24 cellular contexts compared by ENCODE assay signal in genomic region chr1:1874901-1875300, GRCh38. TPM values are rescaled to one million over a fixed set of nuclear protein-coding genes. Genes with fewer than 3 reads are reported as not detected.
DNase-seq lines count a peak whose midpoint lies in the region; ATAC-seq and TF ChIP-seq lines count a peak whose summit lies in the region.
"Had no signal": no experiment of that assay in that cellular context is flagged by ENCODE, and none has a peak within 500 bp of the region (broad histone marks: within the 10 kb centered on the region; RNA-seq: fewer than 3 reads in every experiment).

No MANE protein-coding gene starts in this region.

- in situ Hi-C loops in IMR-90 (cut with MboI; ENCODE audit: low sequenced_read_pairs): no loop called here

- no peak for DNase-seq in CD8-positive, alpha-beta memory T cell
- no peak for DNase-seq in IMR-90
- DNase-seq in effector memory CD8-positive, alpha-beta T cell: no peak
- DNase-seq in trophoblast cell: no peak
- no peak for DNase-seq in CD14-positive monocyte (ENCODE audit: low spot score)
- DNase-seq in central memory CD4-positive, alpha-beta T cell: no peak
- DNase-seq: ACHN, C1 segment of cervical spinal cord, COR-L47, DMS 273 treated with DMSO at 0.1 percent for 48 hours, Kasumi-1, MM.1S, NCI-H1092, NCI-H146, NCI-H2029 treated with DMSO at 0.1 percent for 48 hours, NCI-H2171, NCI-H446, NCI-H69 had no signal

- ATAC-seq in IMR-90 (ENCODE audit: low read depth) (no peak), GM21786 (IDR thresholded peaks at IDR 0.05; ENCODE audit: unreplicated experiment) (no peak)
- no peak for ATAC-seq in effector memory CD8-positive, alpha-beta T cell (replicated peaks)
- ATAC-seq: Panc1 had no signal

- POLR2A ChIA-PET in CD8-positive, alpha-beta memory T cell (lab: Charles Lee): no interaction called here
- POLR2A ChIA-PET in IMR-90 (lab: Charles Lee; ENCODE audit: unreplicated experiment): no interaction called here

- no peak overlapping the region for H3K4me3 ChIP-seq in CD8-positive, alpha-beta memory T cell (ENCODE audit: low read length)
- H3K4me3 ChIP-seq in IMR-90 (ENCODE audit: insufficient read depth, low read depth, low read length): no peak overlapping the region
- H3K4me3 ChIP-seq in trophoblast cell (ENCODE audit: low read depth, low read length): no peak overlapping the region
- H3K4me3 ChIP-seq: HAP-1, SJSA1 had no signal

- peak overlapping the region in 5 of 8 donors; percentile 26 to 85 (median 74) for H3K27ac Mint-ChIP-seq in CD8-positive, alpha-beta memory T cell
- peak overlapping the region; percentile 51 to 89 for H3K27ac Mint-ChIP-seq in effector memory CD8-positive, alpha-beta T cell
- peak overlapping the region in 3 of 7 donors; percentile 18 to 79 (median 64) for H3K27ac Mint-ChIP-seq in CD14-positive monocyte

- no peaks in the 10 kb centered on the region for H3K27me3 ChIP-seq in CD8-positive, alpha-beta memory T cell (ENCODE audit: insufficient read depth, low read length, poor library complexity, severe bottlenecking)
- H3K27me3 ChIP-seq in IMR-90 (ENCODE audit: control insufficient read depth, insufficient read depth, low read length): no peaks in the 10 kb centered on the region
- H3K27me3 ChIP-seq in trophoblast cell (ENCODE audit: insufficient read depth, low read length): no peaks in the 10 kb centered on the region
- H3K27me3 ChIP-seq: SJSA1 had no signal

- H3K9ac ChIP-seq in IMR-90 (ENCODE audit: low read depth, low read length) (no peak overlapping the region), trophoblast cell (ENCODE audit: low read length) (no peak overlapping the region)

- no peak overlapping the region for H2BK20ac ChIP-seq in IMR-90 (ENCODE audit: low read depth, low read length)

- no TSS peak for BruUV-seq in IMR-90 (replicated peaks; lab: Mats Ljungman, UMichigan)

- intact Hi-C loops in IMR-90 (cut with micrococcal nuclease): no loop called here
- intact Hi-C loops in CD14-positive monocyte (cut with micrococcal nuclease): no loop called here

- CTCF ChIA-PET in CD8-positive, alpha-beta memory T cell (lab: Charles Lee): no interaction called here
- CTCF ChIA-PET in IMR-90 (lab: Yijun Ruan, JAX): no interaction called here

- H2AFZ ChIP-seq in IMR-90 (replicated peaks; ENCODE audit: low read length, poor library complexity) (no peak overlapping the region), trophoblast cell (ENCODE audit: insufficient read depth, low read length, poor library complexity) (no peak overlapping the region)

- H4K5ac ChIP-seq in IMR-90 (ENCODE audit: low read depth, low read length): no peak overlapping the region

- H3K9me1 ChIP-seq in IMR-90 (ENCODE audit: insufficient read depth, low read length): peaks cover 64% of the 10 kb centered on the region

- no peak overlapping the region for H3K14ac ChIP-seq in IMR-90 (replicated peaks; ENCODE audit: low read depth, low read length)
- no peak overlapping the region for H3K14ac ChIP-seq in trophoblast cell (ENCODE audit: low read length)

- H3K79me2 ChIP-seq in trophoblast cell (ENCODE audit: control insufficient read depth, insufficient read depth, low read length, poor library complexity): peaks cover 75% of the 10 kb centered on the region

- dilution Hi-C loops in IMR-90 (cut with HindIII; ENCODE audit: low sequenced_read_pairs, unreplicated experiment): no loop called here

- H2BK120ac ChIP-seq in IMR-90 (ENCODE audit: low read depth, low read length): no peak overlapping the region
- H2BK120ac ChIP-seq in trophoblast cell (ENCODE audit: insufficient read depth, low read length, poor library complexity): no peak overlapping the region

- no peak overlapping the region for H3K56ac ChIP-seq in IMR-90 (ENCODE audit: extremely low read depth, insufficient read depth, low read length)

- no peaks in the 10 kb centered on the region for H3K9me3 ChIP-seq in CD8-positive, alpha-beta memory T cell (ENCODE audit: low read length)
- no peaks in the 10 kb centered on the region for H3K9me3 ChIP-seq in IMR-90 (ENCODE audit: control insufficient read depth, insufficient read depth, low read length)
- no peaks in the 10 kb centered on the region for H3K9me3 ChIP-seq in trophoblast cell (ENCODE audit: insufficient read depth, low read depth, low read length)
- H3K9me3 ChIP-seq: HAP-1, SJSA1 had no signal

- TF ChIP-seq POLR2A in IMR-90 (IDR thresholded peaks at IDR 0.05; ENCODE audit: low read depth, low read length): no peak

- H2AK5ac ChIP-seq in IMR-90 (ENCODE audit: low read depth, low read length) (no peak overlapping the region), trophoblast cell (ENCODE audit: low read length) (no peak overlapping the region)

- H3K36me3 Mint-ChIP-seq in CD8-positive, alpha-beta memory T cell: peaks cover 0 to 65% (median 14%) of the 10 kb centered on the region in 3 donors
- peaks cover 75% of the 10 kb centered on the region for H3K36me3 Mint-ChIP-seq in effector memory CD8-positive, alpha-beta T cell (ENCODE audit: insufficient read depth)
- H3K36me3 Mint-ChIP-seq in CD14-positive monocyte: peaks cover 31 to 56% of the 10 kb centered on the region in 2 donors

- H2BK15ac ChIP-seq in IMR-90 (ENCODE audit: low read depth, low read length): no peak overlapping the region

- no peak for TF ChIP-seq CTCF in IMR-90 (conservative IDR thresholded peaks at IDR 0.05; ENCODE audit: low read depth, low read length)
- TF ChIP-seq CTCF in CD14-positive monocyte (IDR thresholded peaks at IDR 0.05): no peak

- H3K27me3 Mint-ChIP-seq in CD8-positive, alpha-beta memory T cell: peaks cover 0 to 3% of the 10 kb centered on the region in 2 donors
- H3K27me3 Mint-ChIP-seq in effector memory CD8-positive, alpha-beta T cell: no peaks in the 10 kb centered on the region
- H3K27me3 Mint-ChIP-seq in CD14-positive monocyte (ENCODE audit: low read depth in 3 of 3): peaks cover 0 to 2% (median 0%) of the 10 kb centered on the region in 3 donors

- no peak overlapping the region for H2AK9ac ChIP-seq in IMR-90 (replicated peaks; ENCODE audit: low read depth, low read length, poor library complexity)

- H3K4me1 ChIP-seq in CD8-positive, alpha-beta memory T cell (ENCODE audit: insufficient read depth, low read length): peaks cover 90% of the 10 kb centered on the region
- H3K4me1 ChIP-seq in IMR-90 (ENCODE audit: control insufficient read depth, insufficient read depth, low read length) (peaks cover 21% of the 10 kb centered on the region), trophoblast cell (ENCODE audit: control insufficient read depth in 1 of 2, insufficient read depth in 2 of 2, low read length in 2 of 2) (peaks cover 0 to 6% of the 10 kb centered on the region in 2 experiments)
- H3K4me1 ChIP-seq: HAP-1 had no signal

- H2BK5ac ChIP-seq in IMR-90 (ENCODE audit: low read depth, low read length, poor library complexity, severe bottlenecking) (peak overlapping the region; percentile 17), trophoblast cell (ENCODE audit: low read depth, low read length, poor library complexity) (no peak overlapping the region)

- H3K79me1 ChIP-seq in IMR-90 (ENCODE audit: low read depth in 1 of 2, low read length in 2 of 2): peaks cover 0 to 73% of the 10 kb centered on the region in 2 experiments; a peak in 2 of 4 replicates
- H3K79me1 ChIP-seq in trophoblast cell (ENCODE audit: low read length): no peaks in the 10 kb centered on the region

- no peak overlapping the region for H2BK12ac ChIP-seq in trophoblast cell (ENCODE audit: low read length)

- peaks cover 100% of the 10 kb centered on the region for H4K20me1 ChIP-seq in IMR-90 (ENCODE audit: insufficient read depth, low read length)

- H3K23ac ChIP-seq in IMR-90 (ENCODE audit: low read depth, low read length) (no peak overlapping the region), trophoblast cell (ENCODE audit: low read length) (no peak overlapping the region)

- no peak overlapping the region for H3K27ac ChIP-seq in CD8-positive, alpha-beta memory T cell (ENCODE audit: low read depth, low read length)
- H3K27ac ChIP-seq in IMR-90 (ENCODE audit: insufficient read depth, low read length) (no peak overlapping the region), trophoblast cell (ENCODE audit: low read depth, low read length) (no peak overlapping the region)
- H3K27ac ChIP-seq: HL-60, SJSA1 had no signal

- H3K4me2 ChIP-seq in IMR-90 (ENCODE audit: low read depth, low read length) (no peak overlapping the region), trophoblast cell (ENCODE audit: low read length) (no peak overlapping the region)

- no peak for TF ChIP-seq RAD21 in IMR-90 (IDR thresholded peaks at IDR 0.05; ENCODE audit: low read length)

- H3K4me3 Mint-ChIP-seq in CD8-positive, alpha-beta memory T cell: peak overlapping the region in 2 of 7 donors; percentile 22 to 28
- no peak overlapping the region for H3K4me3 Mint-ChIP-seq in effector memory CD8-positive, alpha-beta T cell
- no peak overlapping the region for H3K4me3 Mint-ChIP-seq in CD14-positive monocyte

- no peak overlapping the region for H4K91ac ChIP-seq in IMR-90 (ENCODE audit: insufficient read depth, low read depth, low read length)
- no peak overlapping the region for H4K91ac ChIP-seq in trophoblast cell (ENCODE audit: low read depth, low read length)

- H4K8ac ChIP-seq in IMR-90 (ENCODE audit: low read depth in 2 of 2, low read length in 2 of 2) (no peak overlapping the region), trophoblast cell (ENCODE audit: low read depth, low read length) (no peak overlapping the region)

- H3K18ac ChIP-seq in IMR-90 (ENCODE audit: low read depth, low read length): no peak overlapping the region
- H3K18ac ChIP-seq in trophoblast cell (ENCODE audit: low read length): no peak overlapping the region

- no CpG with 5 or more reads among the region's 7 CpGs for WGBS in IMR-90 (ENCODE audit: extremely low coverage in 2 of 2, insufficient read length in 1 of 2), 2 experiments
- WGBS in trophoblast cell (ENCODE audit: extremely low coverage, insufficient coverage, insufficient read length): no CpG with 5 or more reads among the region's 7 CpGs

- H3K4ac ChIP-seq in IMR-90 (ENCODE audit: low read depth, low read length): no peak overlapping the region
- H3K4ac ChIP-seq in trophoblast cell (ENCODE audit: low read depth, low read length): peak overlapping the region; percentile 97

- peaks cover 8% of the 10 kb centered on the region for H3K36me3 ChIP-seq in CD8-positive, alpha-beta memory T cell (ENCODE audit: insufficient read depth, low read length)
- H3K36me3 ChIP-seq in IMR-90 (ENCODE audit: control insufficient read depth, insufficient read depth, low read length): peaks cover 32% of the 10 kb centered on the region
- H3K36me3 ChIP-seq in trophoblast cell (ENCODE audit: control insufficient read depth in 1 of 2, insufficient read depth in 2 of 2, low read length in 2 of 2): peaks cover 39 to 43% of the 10 kb centered on the region in 2 experiments

- H3K4me1 Mint-ChIP-seq in CD8-positive, alpha-beta memory T cell: peaks cover 74 to 90% (median 85%) of the 10 kb centered on the region in 3 donors
- H3K4me1 Mint-ChIP-seq in effector memory CD8-positive, alpha-beta T cell (ENCODE audit: low read depth in 2 of 2): peaks cover 68 to 69% of the 10 kb centered on the region in 2 donors
- peaks cover 56% of the 10 kb centered on the region for H3K4me1 Mint-ChIP-seq in CD14-positive monocyte

- no peaks in the 10 kb centered on the region for H3K9me3 Mint-ChIP-seq in CD8-positive, alpha-beta memory T cell
- no peaks in the 10 kb centered on the region for H3K9me3 Mint-ChIP-seq in effector memory CD8-positive, alpha-beta T cell
- H3K9me3 Mint-ChIP-seq in CD14-positive monocyte: no peaks in the 10 kb centered on the region

- H4K12ac ChIP-seq in trophoblast cell (ENCODE audit: low read depth, low read length): no peak overlapping the region

RNA-seq across cellular contexts. Expression of gene GNB1, which starts 16.0 kb away (rescaled TPM):
- 100 to 1,000 TPM; 436 to 470 TPM for total RNA-seq in CD8-positive, alpha-beta memory T cell
- 114 TPM for polyA plus RNA-seq in CD8-positive, alpha-beta memory T cell
- total RNA-seq in IMR-90 (2012; rRNA removed): 73.5 and 74.7 TPM in 2 replicates
- polyA plus RNA-seq in IMR-90 (2012; rRNA removed) (366 and 371 TPM in 2 replicates), CD14-positive monocyte (100 to 1,000 TPM in 1 of 2 donors, 10 to 100 TPM in 1; 41.9 to 111 TPM)
- polyA plus RNA-seq in IMR-90 (2012; cell fraction: cytosol; rRNA removed): 219 and 373 TPM in 2 replicates
- 315 and 343 TPM in 2 replicates for polyA plus RNA-seq in IMR-90 (2012; cell fraction: nucleus; rRNA removed; ENCODE audit: low replicate concordance)
- polyA plus RNA-seq in trophoblast cell (2013): 211 and 220 TPM in 2 replicates

RNA-seq across cellular contexts. Expression of gene CALML6, which starts 40.2 kb away (rescaled TPM):
- total RNA-seq in CD8-positive, alpha-beta memory T cell: under 1 TPM; 0.46 to 0.78 TPM
- polyA plus RNA-seq in CD8-positive, alpha-beta memory T cell: not detected
- total RNA-seq in IMR-90 (2012; rRNA removed): not detected in 2 replicates
- 0.52 and 0.91 TPM in 2 replicates for polyA plus RNA-seq in IMR-90 (2012; rRNA removed)
- not detected in 2 replicates for polyA plus RNA-seq in IMR-90 (2012; cell fraction: cytosol; rRNA removed)
- 10.0 and 15.0 TPM in 2 replicates for polyA plus RNA-seq in IMR-90 (2012; cell fraction: nucleus; rRNA removed; ENCODE audit: low replicate concordance)
- 0.19 and 0.25 TPM in 2 replicates for polyA plus RNA-seq in trophoblast cell (2013)
- not detected for polyA plus RNA-seq in CD14-positive monocyte
- total RNA-seq: HT1080, SJSA1 had no signal

RNA-seq across cellular contexts. Expression of gene TMEM52, which starts 44.2 kb away (rescaled TPM):
- 1 to 10 TPM in 1 of 2 experiments, under 1 TPM in 1; 0.94 to 1.4 TPM for total RNA-seq in CD8-positive, alpha-beta memory T cell
- polyA plus RNA-seq in CD8-positive, alpha-beta memory T cell: 0.32 TPM
- 0.28 and 0.54 TPM in 2 replicates for total RNA-seq in IMR-90 (2012; rRNA removed)
- polyA plus RNA-seq in IMR-90 (2012; rRNA removed): 1.3 and 1.9 TPM in 2 replicates
- polyA plus RNA-seq in IMR-90 (2012; cell fraction: cytosol; rRNA removed): 1.8 and 2.1 TPM in 2 replicates
- polyA plus RNA-seq in IMR-90 (2012; cell fraction: nucleus; rRNA removed; ENCODE audit: low replicate concordance): 2.5 and 5.0 TPM in 2 replicates
- polyA plus RNA-seq in trophoblast cell (2013): 3.7 and 4.1 TPM in 2 replicates
- not detected for polyA plus RNA-seq in CD14-positive monocyte
